In genomic region chr22:50303848-50304527, GRCh38 we compare ENCODE assay signal across 6 cellular contexts. TPM values are rescaled to one million over a fixed set of nuclear protein-coding genes. Genes with fewer than 3 reads are reported as not detected.
DNase-seq lines count a peak whose midpoint lies in the region; ATAC-seq, FAIRE-seq and TF ChIP-seq lines count a peak whose summit lies in the region.

No MANE protein-coding gene starts in this region.

- no peaks in the 10 kb centered on the region for H3K27me3 ChIP-seq in WERI-Rb-1 (ENCODE audit: insufficient read depth, low read depth, severe bottlenecking)

- TF ChIP-seq CTCF in WERI-Rb-1 (IDR thresholded peaks at IDR 0.05; ENCODE audit: low read depth, low read length) = 0 out of 2 replicates have a peak, but pooled peaks have one; percentile 2

- DNase-seq in ELF-1 (ENCODE audit: low read depth, low spot score) (peak; percentile 73), WERI-Rb-1 (peak; percentile 33), medulla oblongata (ENCODE audit: extremely low spot score) (peak; percentile 82), EL (no peak), frontal cortex (ENCODE audit: low spot score in 2 of 2) (no peak)

- no peak for ATAC-seq in activated CD4-positive, CD25-positive, alpha-beta regulatory T cell treated with anti-CD3 and anti-CD28 coated beads, Interleukin-2, amount 50 U/mL, for 24 hours

- peaks cover 59% of the 10 kb centered on the region for H3K36me3 ChIP-seq in WERI-Rb-1

- H3K4me3 ChIP-seq in WERI-Rb-1 (ENCODE audit: low read depth, low read length) = no peak overlapping the region

- H3K27ac ChIP-seq in WERI-Rb-1 = peak overlapping the region; percentile 94

- no peak for FAIRE-seq in frontal cortex (lab: Jason Lieb, UNC)

- no peaks in the 10 kb centered on the region for H3K9me3 ChIP-seq in WERI-Rb-1 (ENCODE audit: severe bottlenecking)

RNA-seq across cellular contexts. Expression of gene PLXNB2, which starts 3.5 kb away (rescaled TPM):
- 44.4 TPM for total RNA-seq in frontal cortex

RNA-seq across cellular contexts. Expression of gene DENND6B, which starts 22.8 kb away (rescaled TPM):
- 19.6 TPM for total RNA-seq in frontal cortex

RNA-seq across cellular contexts. Expression of gene MAPK11, which starts 33.8 kb away (rescaled TPM):
- total RNA-seq in frontal cortex = 16.3 TPM

RNA-seq across cellular contexts. Expression of gene PPP6R2, which starts 39.1 kb away (rescaled TPM):
- total RNA-seq in frontal cortex = 62.4 TPM

RNA-seq across cellular contexts. Expression of gene MAPK12, which starts 42.5 kb away (rescaled TPM):
- total RNA-seq in frontal cortex = 11.4 TPM

Comparison
In these comparisons a context has a peak if more than half of its experiments do, and no peak if none do; other contexts are left out.
1. DNase-seq: peak in ELF-1 (single experiment), WERI-Rb-1 (single experiment) and medulla oblongata (single experiment); none in EL (single experiment) and frontal cortex (0 of 2).